Comparison of ENCODE assay signal across 12 cellular contexts in the genomic region with DNA sequence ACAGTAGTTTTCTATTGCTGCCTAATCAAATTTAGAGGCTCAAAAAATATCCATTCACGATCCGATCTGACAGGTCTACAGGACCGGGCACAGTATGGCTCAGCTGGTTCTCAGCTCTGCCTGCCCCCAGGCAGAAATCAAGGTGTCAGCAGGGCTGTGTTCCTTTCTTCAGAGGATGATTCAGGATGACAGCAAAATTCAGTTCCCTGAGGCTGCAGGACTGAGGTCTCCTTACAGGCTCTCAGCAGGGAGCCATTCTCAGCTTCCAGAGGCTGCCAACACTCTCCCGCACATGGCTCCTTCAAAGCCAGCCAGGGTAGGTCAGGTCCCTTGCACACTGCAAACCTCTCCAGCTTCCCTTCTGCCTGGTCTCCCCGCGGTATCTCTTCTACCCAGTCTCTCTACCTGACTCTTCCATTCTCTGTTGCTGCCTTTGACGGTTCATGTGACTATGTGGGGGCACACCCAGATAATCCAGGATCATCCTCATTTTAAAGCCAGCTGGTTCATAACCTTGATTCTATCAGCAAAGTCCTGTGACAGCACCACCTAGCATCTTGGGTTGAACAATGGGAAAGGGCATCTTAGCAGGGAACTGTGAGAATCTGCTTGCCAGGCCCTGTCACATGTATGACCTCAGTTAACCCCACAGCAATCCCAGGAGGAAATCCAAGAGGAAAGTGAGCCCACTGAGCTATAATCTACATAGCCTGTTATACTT. TPM values are rescaled to one million over a fixed set of nuclear protein-coding genes. Genes with fewer than 3 reads are reported as not detected.
DNase-seq lines count a peak whose midpoint lies in the region; ATAC-seq and TF ChIP-seq lines count a peak whose summit lies in the region.
"Had no signal": no experiment of that assay in that cellular context is flagged by ENCODE, and none has a peak within 500 bp of the region (broad histone marks: within the 10 kb centered on the region; RNA-seq: fewer than 3 reads in every experiment).

No MANE protein-coding gene starts in this region.

- WGBS in mesendoderm (ENCODE audit: extremely low coverage, insufficient coverage, low lambda C conversion rate) = no CpG with 5 or more reads among the region's 7 CpGs
- 97 to 98% methylated on average over 7 of the region's 7 CpGs for WGBS in sigmoid colon, 2 donors

- no peak overlapping the region for H3K4ac ChIP-seq in mesendoderm (ENCODE audit: low read depth, low read length)

- H3K56ac ChIP-seq in mesendoderm (ENCODE audit: low read length) = no peak overlapping the region

- TF ChIP-seq POLR2A in sigmoid colon (IDR thresholded peaks at IDR 0.05) = no peak

- H3K18ac ChIP-seq in mesendoderm (ENCODE audit: low read length) = no peak overlapping the region

- peaks cover 16 to 36% of the 10 kb centered on the region in 2 donors for H3K36me3 Mint-ChIP-seq in activated naive CD4-positive, alpha-beta T cell treated with anti-CD3 and anti-CD28 coated beads, Interleukin-2, amount 50 U/mL, for 72 hours

- H4K8ac ChIP-seq in mesendoderm (ENCODE audit: low read depth, low read length) = no peak overlapping the region

- TF ChIP-seq CTCF in sigmoid colon (IDR thresholded peaks at IDR 0.05) = no peak

- no peaks in the 10 kb centered on the region for H3K79me2 ChIP-seq in mesendoderm (ENCODE audit: control insufficient read depth, insufficient read depth, low read length)

- ATAC-seq in activated naive CD4-positive, alpha-beta T cell treated with anti-CD3 and anti-CD28 coated beads, Interleukin-2, amount 50 U/mL, for 72 hours = no peak
- ATAC-seq in GM21825 (IDR thresholded peaks at IDR 0.05; ENCODE audit: unreplicated experiment) = no peak

- no peak for TF ChIP-seq EP300 in sigmoid colon (IDR thresholded peaks at IDR 0.05)

- H3K27me3 ChIP-seq in mesendoderm (ENCODE audit: insufficient read depth, low read length, poor library complexity) (no peaks in the 10 kb centered on the region), sigmoid colon (no peaks in the 10 kb centered on the region)

- H3K4me1 ChIP-seq in mesendoderm (ENCODE audit: control insufficient read depth, low read depth, low read length) = no peaks in the 10 kb centered on the region
- H3K4me1 ChIP-seq in sigmoid colon = peaks cover 0 to 18% (median 14%) of the 10 kb centered on the region in 4 donors

- no peak overlapping the region for H4K5ac ChIP-seq in mesendoderm (ENCODE audit: low read length)

- no peak overlapping the region for H2AK5ac ChIP-seq in mesendoderm (ENCODE audit: low read length)

- intact Hi-C loops in sigmoid colon (cut with DNase I) = no loop called here

- no peak overlapping the region for H2BK15ac ChIP-seq in mesendoderm (replicated peaks; ENCODE audit: low read depth)

- H3K79me1 ChIP-seq in mesendoderm (ENCODE audit: low read length) = peaks cover 3% of the 10 kb centered on the region

- no peak overlapping the region for H3K27ac ChIP-seq in mesendoderm (ENCODE audit: low read depth, low read length)
- no peak overlapping the region for H3K27ac ChIP-seq in sigmoid colon

- H3K27ac Mint-ChIP-seq in activated naive CD4-positive, alpha-beta T cell treated with anti-CD3 and anti-CD28 coated beads, Interleukin-2, amount 50 U/mL, for 72 hours = peak overlapping the region; percentile 43 to 72

- no peaks in the 10 kb centered on the region for H3K9me3 Mint-ChIP-seq in activated naive CD4-positive, alpha-beta T cell treated with anti-CD3 and anti-CD28 coated beads, Interleukin-2, amount 50 U/mL, for 72 hours

- H3K9ac ChIP-seq in mesendoderm (ENCODE audit: low read length) = no peak overlapping the region

- H2BK120ac ChIP-seq in mesendoderm (ENCODE audit: low read depth, low read length) = no peak overlapping the region

- peak; percentile 19 for DNase-seq in NCI-H2171 treated with DMSO at 0.1 percent for 48 hours (lab: John Stamatoyannopoulos, UW)
- DNase-seq in NCI-H2171 (lab: John Stamatoyannopoulos, UW) = no peak
- peak; percentile 28 for DNase-seq in HPDE6-E6E7 (ENCODE audit: extremely low spot score)
- DNase-seq in activated naive CD4-positive, alpha-beta T cell treated with anti-CD3 and anti-CD28 coated beads, Interleukin-2, amount 50 U/mL, for 72 hours (ENCODE audit: low spot score in 2 of 2) = no peak
- DNase-seq in mesendoderm = peak; percentile 90
- no peak for DNase-seq in sigmoid colon
- DNase-seq in AG08395 (ENCODE audit: low spot score) = no peak
- DNase-seq: anterior cingulate cortex, DMS53, NCI-H1694, SW 1271 had no signal

- H3K9me3 ChIP-seq in sigmoid colon = no peaks in the 10 kb centered on the region

- no peak overlapping the region for H3K4me2 ChIP-seq in mesendoderm (ENCODE audit: low read length)

- H3K36me3 ChIP-seq in mesendoderm (ENCODE audit: control insufficient read depth, insufficient read depth, low read length) (no peaks in the 10 kb centered on the region), sigmoid colon (no peaks in the 10 kb centered on the region)

- no peak overlapping the region for H2BK5ac ChIP-seq in mesendoderm (ENCODE audit: low read length)

- H3K4me3 ChIP-seq in mesendoderm (ENCODE audit: low read length) (no peak overlapping the region), sigmoid colon (no peak overlapping the region)

- no peak overlapping the region for H3K23ac ChIP-seq in mesendoderm (ENCODE audit: low read length)

RNA-seq across cellular contexts. Expression of gene UXS1, which starts 50.4 kb away (rescaled TPM):
- 10 to 100 TPM; 37.0 to 59.5 TPM for total RNA-seq in activated naive CD4-positive, alpha-beta T cell treated with anti-CD3 and anti-CD28 coated beads, Interleukin-2, amount 50 U/mL, for 72 hours
- polyA plus RNA-seq in mesendoderm (2013, experiment 1 of 2) = 37.8 TPM
- 39.0 TPM for polyA plus RNA-seq in mesendoderm (2013, experiment 2 of 2)
- 10 to 100 TPM; 15.5 to 59.8 (median 32.9) TPM for total RNA-seq in sigmoid colon
- polyA plus RNA-seq in sigmoid colon = 10 to 100 TPM in 2 of 3 donors, 1 to 10 TPM in 1; 8.4 to 21.3 (median 10.9) TPM

Comparison
In these comparisons a context has a peak if more than half of its experiments do, and no peak if none do; other contexts are left out.
1. DNase-seq: peak in NCI-H2171 treated with DMSO at 0.1 percent for 48 hours (single experiment), HPDE6-E6E7 (single experiment) and mesendoderm (single experiment); none in NCI-H2171 (single experiment), activated naive CD4-positive, alpha-beta T cell treated with anti-CD3 and anti-CD28 coated beads, Interleukin-2, amount 50 U/mL, for 72 hours (0 of 2), sigmoid colon (single experiment) and AG08395 (single experiment).